In genomic region chr18:59917422-59917821, GRCh38 we compare ENCODE assay signal across 13 cellular contexts. TPM values are rescaled to one million over a fixed set of nuclear protein-coding genes. Genes with fewer than 3 reads are reported as not detected.
A peak's percentile ranks its signal among the peaks of the same experiment; 100 is the strongest.
DNase-seq lines count a peak whose midpoint lies in the region; ATAC-seq, FAIRE-seq and TF ChIP-seq lines count a peak whose summit lies in the region.
"Had no signal": no experiment of that assay in that cellular context is flagged by ENCODE, and none has a peak within 500 bp of the region (broad histone marks: within the 10 kb centered on the region; RNA-seq: fewer than 3 reads in every experiment).

No MANE protein-coding gene starts in this region.

- CTCF ChIA-PET in A549 (lab: Yijun Ruan, JAX): no interaction called here

- H3K4me3 Mint-ChIP-seq in GM23338: no peak overlapping the region
- H3K4me3 Mint-ChIP-seq: activated CD4-positive, alpha-beta T cell treated with anti-CD3 and anti-CD28 coated beads for 36 hours had no signal

- no peaks in the 10 kb centered on the region for H3F3A ChIP-seq in GM23338 (replicated peaks; ENCODE audit: low read depth)

- no peak for TF ChIP-seq EP300 in A549 (IDR thresholded peaks at IDR 0.05)

- H3K4me1 ChIP-seq in A549 (peaks cover 20% of the 10 kb centered on the region), GM23338 (ENCODE audit: insufficient read depth) (peaks cover 7% of the 10 kb centered on the region)
- H3K4me1 ChIP-seq: Caco-2, tibial nerve had no signal

- FAIRE-seq in A549 (lab: Jason Lieb, UNC): no peak

- peaks cover 13% of the 10 kb centered on the region for H3K4me1 Mint-ChIP-seq in GM23338

- H3K4me2 ChIP-seq in A549: peak overlapping the region; percentile 61; the same call in 1 of the 3 replicates
- 0 out of 2 replicates have a peak overlapping the region, but pooled peaks have one; percentile 26 for H3K4me2 ChIP-seq in GM23338

- H3K27me3 ChIP-seq in GM23338 (ENCODE audit: insufficient read depth) (no peaks in the 10 kb centered on the region), brain microvascular endothelial cell (replicated peaks) (no peaks in the 10 kb centered on the region)
- H3K27me3 ChIP-seq: tibial nerve had no signal

- peaks cover 5% of the 10 kb centered on the region; the same call in 1 of the 2 replicates for H3K9me2 ChIP-seq in GM23338 (ENCODE audit: insufficient read depth)

- in situ Hi-C loops in brain microvascular endothelial cell (cut with HindIII; ENCODE audit: low pct_ligation_motif_present, low sequenced_read_pairs): no loop called here

- WGBS in A549 (ENCODE audit: missing lambda C conversion rate): 78% methylated on average over 5 of the region's 5 CpGs

- H2AFZ ChIP-seq in GM23338: no peak overlapping the region

- peaks cover 2% of the 10 kb centered on the region; the same call in 1 of the 3 replicates for H3K9me3 Mint-ChIP-seq in GM23338

- H3K27ac ChIP-seq in A549 (peak overlapping the region; percentile 73 to 88), GM23338 (ENCODE audit: low read depth) (no peak overlapping the region), brain microvascular endothelial cell (no peak overlapping the region)
- H3K27ac ChIP-seq: tibial nerve had no signal

- POLR2A ChIA-PET in A549 (lab: Yijun Ruan, JAX): no interaction called here

- H3K36me3 Mint-ChIP-seq in GM23338 (ENCODE audit: low read depth): no peaks in the 10 kb centered on the region

- TF ChIP-seq CTCF in A549 (IDR thresholded peaks at IDR 0.05): no peak
- no peak for TF ChIP-seq CTCF in GM23338 (conservative IDR thresholded peaks at IDR 0.05; ENCODE audit: low read depth in 2 of 2)
- no peak for TF ChIP-seq CTCF in fibroblast of villous mesenchyme (IDR thresholded peaks at IDR 0.05; ENCODE audit: insufficient read depth, low read depth, low read length)
- TF ChIP-seq CTCF in brain microvascular endothelial cell (IDR thresholded peaks at IDR 0.05; ENCODE audit: low read depth, low read length, missing control alignments): no peak

- no peaks in the 10 kb centered on the region for H3K36me3 ChIP-seq in GM23338 (ENCODE audit: insufficient read depth)
- H3K36me3 ChIP-seq in brain microvascular endothelial cell (replicated peaks): no peaks in the 10 kb centered on the region
- H3K36me3 ChIP-seq: tibial nerve had no signal

- peak overlapping the region; percentile 87; the same call in 1 of the 2 replicates for H3K27ac Mint-ChIP-seq in GM23338
- H3K27ac Mint-ChIP-seq: activated CD4-positive, alpha-beta T cell treated with anti-CD3 and anti-CD28 coated beads for 36 hours had no signal

- H3K9me3 ChIP-seq in A549: no peaks in the 10 kb centered on the region
- H3K9me3 ChIP-seq: Caco-2, tibial nerve had no signal

- DNase-seq in A549 (ENCODE audit: low read depth in 1 of 2, low spot score in 1 of 2) (peak in 1 of 2 experiments; percentile 48), GM23338 (ENCODE audit: low spot score) (peak; percentile 35), fibroblast of villous mesenchyme (ENCODE audit: low read depth) (peak; percentile 39), mesenteric fat pad (ENCODE audit: low spot score) (no peak), brain microvascular endothelial cell (no peak), NCI-H774 (lab: John Stamatoyannopoulos, UW) (no peak), pons (ENCODE audit: low spot score) (no peak)
- DNase-seq: activated CD4-positive, alpha-beta T cell treated with anti-CD3 and anti-CD28 coated beads for 36 hours; Caco-2; left cardiac atrium; NCI-H2029 had no signal

- no peak for TF ChIP-seq RAD21 in A549 (conservative IDR thresholded peaks at IDR 0.05 in 1 of 2, IDR thresholded peaks at IDR 0.05 in 1 of 2)

- H4K20me1 ChIP-seq in GM23338 (replicated peaks; ENCODE audit: insufficient read depth): no peaks in the 10 kb centered on the region

- H3K79me2 ChIP-seq in GM23338 (replicated peaks; ENCODE audit: insufficient read depth): no peaks in the 10 kb centered on the region

- TF ChIP-seq POLR2A in A549 (IDR thresholded peaks at IDR 0.05; ENCODE audit: low read length): no peak

- peaks cover 12% of the 10 kb centered on the region for H3K27me3 Mint-ChIP-seq in GM23338 (ENCODE audit: insufficient read depth, low read depth, poor library complexity)

- H3K4me3 ChIP-seq in A549: no peak overlapping the region
- no peak overlapping the region for H3K4me3 ChIP-seq in GM23338
- no peak overlapping the region for H3K4me3 ChIP-seq in fibroblast of villous mesenchyme (ENCODE audit: low read depth, low read length)
- H3K4me3 ChIP-seq in brain microvascular endothelial cell (ENCODE audit: low read depth, low read length): no peak overlapping the region
- H3K4me3 ChIP-seq: tibial nerve had no signal

- ATAC-seq in A549: peak in 1 of 2 experiments; percentile 53; a peak in 3 of 6 replicates
- ATAC-seq in GM23338: peak; percentile 48
- ATAC-seq in SK-N-SH treated with all-trans-retinoic acid at 6 μM for 48 hours: peak; percentile 24; the same call in 2 of the 3 replicates
- ATAC-seq: activated CD4-positive, alpha-beta T cell treated with anti-CD3 and anti-CD28 coated beads for 36 hours had no signal

TF ChIP-seq in A549, 52 proteins besides CTCF, POLR2A, EP300 and RAD21:
- TF ChIP-seq NFE2L2 (conservative IDR thresholded peaks at IDR 0.05; ENCODE audit: low read length): peak; percentile 66
- TF ChIP-seq HOXB13 (CRISPR knock-in tag; IDR thresholded peaks at IDR 0.05; ENCODE audit: low read depth): 0 out of 2 replicates have a peak, but pooled peaks have one; percentile 32
- TF ChIP-seq MAFK (IDR thresholded peaks at IDR 0.05; ENCODE audit: partially characterized antibody): peak; percentile 72
- no peak for TF ChIP-seq ZSCAN20 (CRISPR knock-in tag; IDR thresholded peaks at IDR 0.05)
- TF ChIP-seq JUN (IDR thresholded peaks at IDR 0.05): no peak
- TF ChIP-seq CEBPB (IDR thresholded peaks at IDR 0.05): 0 out of 4 replicates have a peak, but pooled peaks of 1 of the 2 experiments have one; percentile 42

TF ChIP-seq in GM23338, 12 proteins besides CTCF, POLR2A, EP300 and RAD21 (continues in another document):
- no peak for TF ChIP-seq ETS1 (IDR thresholded peaks at IDR 0.05)

TF ChIP-seq in SK-N-SH treated with all-trans-retinoic acid at 6 μM for 48 hours, 23 proteins besides CTCF, POLR2A, EP300 and RAD21:
- TF ChIP-seq SNAI2 (CRISPR knock-in tag; IDR thresholded peaks at IDR 0.05): no peak
- TF ChIP-seq CSDC2 (CRISPR knock-in tag; IDR thresholded peaks at IDR 0.05): no peak
- no peak for TF ChIP-seq ARNTL (CRISPR knock-in tag; IDR thresholded peaks at IDR 0.05; ENCODE audit: borderline replicate concordance, low read depth)
- TF ChIP-seq, protein P1, sequence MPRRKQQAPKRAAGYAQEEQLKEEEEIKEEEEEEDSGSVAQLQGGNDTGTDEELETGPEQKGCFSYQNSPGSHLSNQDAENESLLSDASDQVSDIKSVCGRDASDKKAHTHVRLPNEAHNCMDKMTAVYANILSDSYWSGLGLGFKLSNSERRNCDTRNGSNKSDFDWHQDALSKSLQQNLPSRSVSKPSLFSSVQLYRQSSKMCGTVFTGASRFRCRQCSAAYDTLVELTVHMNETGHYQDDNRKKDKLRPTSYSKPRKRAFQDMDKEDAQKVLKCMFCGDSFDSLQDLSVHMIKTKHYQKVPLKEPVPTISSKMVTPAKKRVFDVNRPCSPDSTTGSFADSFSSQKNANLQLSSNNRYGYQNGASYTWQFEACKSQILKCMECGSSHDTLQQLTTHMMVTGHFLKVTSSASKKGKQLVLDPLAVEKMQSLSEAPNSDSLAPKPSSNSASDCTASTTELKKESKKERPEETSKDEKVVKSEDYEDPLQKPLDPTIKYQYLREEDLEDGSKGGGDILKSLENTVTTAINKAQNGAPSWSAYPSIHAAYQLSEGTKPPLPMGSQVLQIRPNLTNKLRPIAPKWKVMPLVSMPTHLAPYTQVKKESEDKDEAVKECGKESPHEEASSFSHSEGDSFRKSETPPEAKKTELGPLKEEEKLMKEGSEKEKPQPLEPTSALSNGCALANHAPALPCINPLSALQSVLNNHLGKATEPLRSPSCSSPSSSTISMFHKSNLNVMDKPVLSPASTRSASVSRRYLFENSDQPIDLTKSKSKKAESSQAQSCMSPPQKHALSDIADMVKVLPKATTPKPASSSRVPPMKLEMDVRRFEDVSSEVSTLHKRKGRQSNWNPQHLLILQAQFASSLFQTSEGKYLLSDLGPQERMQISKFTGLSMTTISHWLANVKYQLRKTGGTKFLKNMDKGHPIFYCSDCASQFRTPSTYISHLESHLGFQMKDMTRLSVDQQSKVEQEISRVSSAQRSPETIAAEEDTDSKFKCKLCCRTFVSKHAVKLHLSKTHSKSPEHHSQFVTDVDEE (CRISPR knock-in tag; IDR thresholded peaks at IDR 0.05): no peak
- no peak for TF ChIP-seq ZNF565 (CRISPR knock-in tag; conservative IDR thresholded peaks at IDR 0.05; ENCODE audit: low read depth)
TF ChIP-seq in SK-N-SH treated with all-trans-retinoic acid at 6 μM for 48 hours: peak in this region for 0.

RNA-seq across cellular contexts. Expression of gene PMAIP1, which starts 17.6 kb away (rescaled TPM):
- polyA plus RNA-seq in A549 (2011; rRNA removed) (23.1 and 40.3 TPM in 2 replicates), A549 (2017; fragmentation: RNase III; extraction: RNeasy Plus Mini Kit Qiagen cat#74134 plus additional on column Dnase treatment) (9.7 to 10.6 TPM (median 9.7 TPM) in 3 replicates), GM23338 (2016; fragmentation: Nextera tagmentation; extraction: Ambion mirVana) (274 and 296 TPM in 2 replicates)
- polyA plus RNA-seq in A549 (2012; cell fraction: cytosol; rRNA removed): 8.7 and 10.4 TPM in 2 replicates
- polyA plus RNA-seq in A549 (2012; cell fraction: nucleus; rRNA removed): 4.2 and 4.7 TPM in 2 replicates
- 5.7 and 8.6 TPM in 2 replicates for polyA minus RNA-seq in A549 (2011; rRNA and poly(A)+ RNA removed)
- total RNA-seq in GM23338 (2014; rRNA removed; shearing (Covaris generic)): 151 and 156 TPM in 2 replicates
- total RNA-seq in fibroblast of villous mesenchyme (25.4 and 25.5 TPM in 2 replicates), mesenteric fat pad (0.87 TPM)

Comparison
In these comparisons a context has a peak if more than half of its experiments do, and no peak if none do; other contexts are left out.
1. DNase-seq: peak in GM23338 (single experiment) and fibroblast of villous mesenchyme (single experiment); none in mesenteric fat pad (single experiment), brain microvascular endothelial cell (single experiment), NCI-H774 (single experiment) and pons (single experiment).
2. H3K27ac ChIP-seq: peak in A549 (2 of 2); none in GM23338 (single experiment) and brain microvascular endothelial cell (single experiment).
3. RNA of gene PMAIP1, which starts 17.6 kb away (total RNA-seq): 151 to 156 TPM in GM23338 and 25.4 to 25.5 TPM in fibroblast of villous mesenchyme; 0.87 TPM in mesenteric fat pad (single experiment); every median in the first group is over 10 times any median in the second.